Comparison of ENCODE assay signal across 18 cellular contexts in the genomic region with DNA sequence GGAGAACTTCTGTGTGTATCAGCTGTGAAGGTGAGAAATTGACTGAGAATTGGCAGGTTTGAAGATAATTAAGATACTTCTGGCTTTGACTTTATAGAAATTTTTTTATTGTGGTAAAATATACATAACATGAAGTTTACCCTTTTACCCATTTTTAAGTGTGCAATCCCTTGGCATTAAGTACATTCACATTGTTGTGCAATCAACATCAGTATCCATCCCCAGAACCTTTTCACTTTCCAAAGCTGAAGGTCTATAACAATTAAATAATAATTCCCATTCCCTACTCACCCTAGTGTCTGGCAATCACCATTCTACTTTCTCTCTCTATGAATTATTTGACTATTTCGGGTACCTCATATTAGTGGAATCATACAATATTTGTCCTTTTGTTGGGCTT.
"Had no signal": no experiment of that assay in that cellular context is flagged by ENCODE, and none has a peak within 500 bp of the region (broad histone marks: within the 10 kb centered on the region; RNA-seq: fewer than 3 reads in every experiment).

No MANE protein-coding gene starts in this region.

- H3K9me3 ChIP-seq: colonic mucosa, gastrocnemius medialis, right atrium auricular region, transverse colon had no signal

- ATAC-seq: gastrocnemius medialis, left colon had no signal

- H3K4me1 ChIP-seq: colonic mucosa had no signal

- H3K27me3 ChIP-seq: colonic mucosa, gastrocnemius medialis, right atrium auricular region, transverse colon had no signal

- DNase-seq: caudate nucleus; colonic mucosa; effector CD4-positive, alpha-beta T cell; endodermal cell; gastrocnemius medialis; kidney; left colon; left ventricle myocardium superior; mesendoderm; naive B cell; posterior cingulate gyrus; small intestine; stimulated activated CD4-positive, alpha-beta T cell treated with anti-CD3 and anti-CD28 coated beads, Interleukin-2, amount 100 ng/mL, for 48 hours; stimulated activated naive CD4-positive, alpha-beta T cell treated with Interleukin-2 at 50 U/mL for 16 hours; transverse colon had no signal

- FAIRE-seq: endothelial cell of umbilical vein, kidney, small intestine had no signal

- H3K4me3 ChIP-seq: colonic mucosa, gastrocnemius medialis, lung, right atrium auricular region, transverse colon had no signal

- H3K36me3 ChIP-seq: colonic mucosa, gastrocnemius medialis, right atrium auricular region, transverse colon had no signal

- H3K27ac ChIP-seq: colonic mucosa, gastrocnemius medialis, transverse colon had no signal
